In genomic region chr5:20528471-20528870, GRCh38 we compare ENCODE assay signal across 18 cellular contexts.
DNase-seq lines count a peak whose midpoint lies in the region; ATAC-seq and TF ChIP-seq lines count a peak whose summit lies in the region.
"Had no signal": no experiment of that assay in that cellular context is flagged by ENCODE, and none has a peak within 500 bp of the region (broad histone marks: within the 10 kb centered on the region; RNA-seq: fewer than 3 reads in every experiment).

No MANE protein-coding gene starts in this region.

- H3K27me3 Mint-ChIP-seq in MCF 10A (ENCODE audit: insufficient read depth, unreplicated experiment), result no peaks in the 10 kb centered on the region
- H3K27me3 Mint-ChIP-seq: B cell; CD4-positive, alpha-beta T cell had no signal

- DNase-seq in KBM-7 (peak; percentile 21), amniotic epithelial cell (ENCODE audit: low read depth) (peak; percentile 58), choroid plexus epithelial cell (ENCODE audit: low read depth) (peak; percentile 4), iris pigment epithelial cell (ENCODE audit: low read depth) (peak; percentile 11), MCF 10A (ENCODE audit: unreplicated experiment) (no peak), NCI-H146 (lab: John Stamatoyannopoulos, UW) (no peak), pons (ENCODE audit: low spot score) (no peak)
- DNase-seq: 8988T; ACHN; Caco-2; Calu3; CD4-positive, alpha-beta T cell; CD8-positive, alpha-beta T cell; DMS79 treated with DMSO at 0.1 percent for 48 hours; GF-D8 had no signal

- no peak for ATAC-seq in GM19452 (IDR thresholded peaks at IDR 0.05; ENCODE audit: unreplicated experiment)
- ATAC-seq: CD8-positive, alpha-beta T cell had no signal

- intact Hi-C loops in MCF 10A (cut with micrococcal nuclease), result no loop called here

- H3K4me3 ChIP-seq in choroid plexus epithelial cell (ENCODE audit: low read depth, low read length), result no peak overlapping the region
- H3K4me3 ChIP-seq: BLaER1 treated with 17β-estradiol and CSF1 and Interleukin-3, amounts not matched to agents 10 nM and 100 nM had no signal

- H3K4me3 Mint-ChIP-seq in MCF 10A (ENCODE audit: unreplicated experiment), result no peak overlapping the region
- H3K4me3 Mint-ChIP-seq: B cell; CD4-positive, alpha-beta T cell; CD8-positive, alpha-beta T cell had no signal

- in situ Hi-C loops in KBM-7 (cut with MboI; ENCODE audit: low pct_unique_long_range_greater_than_20kb, low sequenced_read_pairs), result no loop called here

- no peaks in the 10 kb centered on the region for H3K4me1 Mint-ChIP-seq in MCF 10A (ENCODE audit: insufficient read depth, unreplicated experiment)
- H3K4me1 Mint-ChIP-seq: B cell had no signal

- no peak for TF ChIP-seq CTCF in choroid plexus epithelial cell (conservative IDR thresholded peaks at IDR 0.05; ENCODE audit: low read depth, low read length)
- TF ChIP-seq CTCF in MCF 10A (IDR thresholded peaks at IDR 0.05; ENCODE audit: unreplicated experiment), result no peak

- POLR2A ChIA-PET in MCF 10A (lab: Yijun Ruan, JAX), result no interaction called here

- H3K9me3 Mint-ChIP-seq in MCF 10A (ENCODE audit: unreplicated experiment), result peaks cover 16% of the 10 kb centered on the region

- BruUV-seq in MCF 10A (replicated peaks; lab: Mats Ljungman, UMichigan), result no TSS peak

- no peak overlapping the region for H3K27ac Mint-ChIP-seq in MCF 10A (ENCODE audit: low read depth, unreplicated experiment)
- H3K27ac Mint-ChIP-seq: B cell; CD4-positive, alpha-beta T cell; CD8-positive, alpha-beta T cell had no signal

- no peaks in the 10 kb centered on the region for H3K36me3 Mint-ChIP-seq in MCF 10A (ENCODE audit: insufficient read depth, unreplicated experiment)
- H3K36me3 Mint-ChIP-seq: CD8-positive, alpha-beta T cell had no signal

- CTCF ChIA-PET in MCF 10A (lab: Yijun Ruan, JAX), result no interaction called here

Comparison
In these comparisons a context has a peak if more than half of its experiments do, and no peak if none do; other contexts are left out.
1. DNase-seq: peak in KBM-7 (single experiment), amniotic epithelial cell (single experiment), choroid plexus epithelial cell (single experiment) and iris pigment epithelial cell (single experiment); none in MCF 10A (single experiment), NCI-H146 (single experiment) and pons (single experiment).